1 cellular context compared by ENCODE assay signal in the genomic region with DNA sequence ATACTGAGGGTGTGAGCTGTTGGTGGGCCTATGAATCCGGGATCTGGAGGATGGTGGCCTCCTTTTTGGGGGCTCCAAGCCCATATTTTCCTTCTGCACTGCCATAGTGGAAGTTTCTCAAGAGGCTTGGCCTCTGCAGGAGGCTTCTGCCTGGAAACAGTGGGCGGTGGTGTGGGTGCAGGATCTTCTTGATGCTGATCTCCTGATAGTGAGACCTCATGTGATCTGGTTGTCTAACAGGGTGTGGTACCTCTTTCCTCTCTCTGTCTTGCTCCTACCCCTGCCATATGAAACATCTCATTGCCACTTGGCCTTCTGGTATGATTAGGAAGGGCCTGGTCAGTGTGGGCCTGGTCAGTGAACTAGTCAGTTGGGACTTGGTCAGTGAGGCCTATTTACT.
DNase-seq lines count a peak whose midpoint lies in the region; ATAC-seq and TF ChIP-seq lines count a peak whose summit lies in the region.
"Not testable (repeated sequence)": the region's sequence is repeated elsewhere in the genome, so short reads cannot be mapped to it uniquely, and the experiment has no call there.

No MANE protein-coding gene starts in this region.

- not testable (repeated sequence) for TF ChIP-seq CTCF in upper lobe of right lung (IDR thresholded peaks at IDR 0.05)

- not testable (repeated sequence) for H3K4me3 ChIP-seq in upper lobe of right lung

- not testable (repeated sequence) for H3K4me1 ChIP-seq in upper lobe of right lung

- H3K9me3 ChIP-seq in upper lobe of right lung: not testable (repeated sequence)

- not testable (repeated sequence) for H3K27me3 ChIP-seq in upper lobe of right lung

- not testable (repeated sequence) for DNase-seq in upper lobe of right lung

- intact Hi-C loops in upper lobe of right lung (cut with DNase I): not testable (repeated sequence)

- not testable (repeated sequence) for H3K36me3 ChIP-seq in upper lobe of right lung

- H3K27ac ChIP-seq in upper lobe of right lung: not testable (repeated sequence)

- ATAC-seq in upper lobe of right lung: peak; percentile 78
